In the genomic region with DNA sequence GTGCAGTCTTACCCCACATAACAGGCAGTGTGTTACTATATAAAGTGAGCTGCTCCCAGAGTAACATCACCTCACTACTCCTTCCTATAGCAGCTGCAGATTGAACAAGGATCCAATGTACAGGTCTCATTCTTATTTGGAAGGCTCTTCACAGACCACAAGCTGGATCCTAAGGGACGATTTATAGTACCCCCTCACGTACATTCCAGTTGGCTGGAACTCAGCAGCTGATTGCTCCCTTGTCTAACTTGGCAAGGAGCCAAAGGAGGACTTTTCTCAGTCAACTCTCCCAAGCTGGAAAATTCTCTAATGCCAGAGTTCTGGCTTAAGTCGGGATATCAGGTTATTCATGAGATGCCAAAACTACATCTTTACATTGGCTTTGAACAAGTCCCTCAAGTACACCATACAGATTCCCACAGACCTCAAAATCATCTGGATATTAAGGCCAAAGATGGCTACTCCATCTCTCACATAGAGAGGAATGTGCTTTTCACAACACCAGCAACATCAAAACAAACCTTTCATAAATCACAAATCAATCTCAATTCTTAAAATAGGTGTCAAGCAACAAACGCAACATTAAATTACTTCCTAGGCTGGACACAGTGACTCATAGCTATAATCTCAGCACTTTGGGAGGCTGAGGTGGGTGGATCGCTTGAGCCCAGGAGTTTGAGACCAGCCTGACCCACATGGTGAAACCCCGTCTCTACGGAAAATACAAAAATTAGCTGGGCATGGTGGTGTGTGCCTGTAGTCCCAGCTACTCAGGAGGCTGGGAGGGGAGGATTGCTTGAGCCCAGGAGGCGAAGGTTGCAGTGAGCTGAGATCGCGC, we compare ENCODE assay signal across 10 cellular contexts. TPM values are rescaled to one million over a fixed set of nuclear protein-coding genes. Genes with fewer than 3 reads are reported as not detected.
A peak's percentile ranks its signal among the peaks of the same experiment; 100 is the strongest.
DNase-seq lines count a peak whose midpoint lies in the region; ATAC-seq, FAIRE-seq and TF ChIP-seq lines count a peak whose summit lies in the region.
"Had no signal": no experiment of that assay in that cellular context is flagged by ENCODE, and none has a peak within 500 bp of the region (broad histone marks: within the 10 kb centered on the region; RNA-seq: fewer than 3 reads in every experiment).

No MANE protein-coding gene starts in this region.

- peaks cover 12% of the 10 kb centered on the region for H3K36me3 Mint-ChIP-seq in activated naive CD4-positive, alpha-beta T cell treated with anti-CD3 and anti-CD28 coated beads, Interleukin-2, amount 50 U/mL, for 24 hours
- H3K36me3 Mint-ChIP-seq in WTC11, result peaks cover 7% of the 10 kb centered on the region; the same call in 1 of the 2 replicates

- ATAC-seq in upper lobe of right lung (no peak), WTC11 (no peak)

- no peaks in the 10 kb centered on the region for H3K9me3 ChIP-seq in upper lobe of right lung
- H3K9me3 ChIP-seq: right lobe of liver had no signal

- no peak for TF ChIP-seq POLR2A in GM12892 (IDR thresholded peaks at IDR 0.05; ENCODE audit: low read depth, low read length)

- H3K9me3 Mint-ChIP-seq in activated naive CD4-positive, alpha-beta T cell treated with anti-CD3 and anti-CD28 coated beads, Interleukin-2, amount 50 U/mL, for 24 hours, result no peaks in the 10 kb centered on the region
- H3K9me3 Mint-ChIP-seq in WTC11, result no peaks in the 10 kb centered on the region

- CTCF ChIA-PET in WTC11 (lab: Charles Lee), result interaction anchor here (0.7 to 3.1 kb wide), 6 partner anchors 13 to 208 kb away, joined by 3 to 15 read pairs (median 3); no protein-coding TSS in a partner anchor

- H3K27ac ChIP-seq in upper lobe of right lung, result peak overlapping the region; percentile 33
- H3K27ac ChIP-seq: right lobe of liver had no signal

- peaks cover 31% of the 10 kb centered on the region for H3K4me1 ChIP-seq in upper lobe of right lung

- DNase-seq in activated naive CD4-positive, alpha-beta T cell (lab: John Stamatoyannopoulos, UW), result no peak
- peak; percentile 52 for DNase-seq in activated CD8-positive, alpha-beta memory T cell treated with anti-CD3 and anti-CD28 coated beads, Interleukin-2, amount 50 U/mL, for 48 hours
- DNase-seq in iris pigment epithelial cell (ENCODE audit: low read depth), result peak; percentile 66
- no peak for DNase-seq in upper lobe of right lung
- DNase-seq in WTC11 (ENCODE audit: low spot score), result no peak
- DNase-seq in GM12892 (ENCODE audit: insufficient read length), result no peak
- DNase-seq in NCI-H1436 (lab: John Stamatoyannopoulos, UW), result no peak
- DNase-seq: right lobe of liver, T1000 had no signal

- no peak for TF ChIP-seq CTCF in upper lobe of right lung (IDR thresholded peaks at IDR 0.05)
- no peak for TF ChIP-seq CTCF in WTC11 (IDR thresholded peaks at IDR 0.05)

- H3K27me3 ChIP-seq in upper lobe of right lung, result no peaks in the 10 kb centered on the region
- H3K27me3 ChIP-seq: right lobe of liver had no signal

- H3K4me3 Mint-ChIP-seq in activated naive CD4-positive, alpha-beta T cell treated with anti-CD3 and anti-CD28 coated beads, Interleukin-2, amount 50 U/mL, for 24 hours, result peak overlapping the region; percentile 73
- no peak overlapping the region for H3K4me3 Mint-ChIP-seq in WTC11

- H3K27ac Mint-ChIP-seq in activated naive CD4-positive, alpha-beta T cell treated with anti-CD3 and anti-CD28 coated beads, Interleukin-2, amount 50 U/mL, for 24 hours, result peak overlapping the region; percentile 99
- H3K27ac Mint-ChIP-seq in WTC11, result no peak overlapping the region

- no peaks in the 10 kb centered on the region for H3K27me3 Mint-ChIP-seq in activated naive CD4-positive, alpha-beta T cell treated with anti-CD3 and anti-CD28 coated beads, Interleukin-2, amount 50 U/mL, for 24 hours
- H3K27me3 Mint-ChIP-seq in WTC11 (ENCODE audit: low read depth), result no peaks in the 10 kb centered on the region

- H3K36me3 ChIP-seq in upper lobe of right lung, result peaks cover 6% of the 10 kb centered on the region
- H3K36me3 ChIP-seq: right lobe of liver had no signal

- peaks cover 84% of the 10 kb centered on the region for H3K4me1 Mint-ChIP-seq in activated naive CD4-positive, alpha-beta T cell treated with anti-CD3 and anti-CD28 coated beads, Interleukin-2, amount 50 U/mL, for 24 hours
- H3K4me1 Mint-ChIP-seq in WTC11, result no peaks in the 10 kb centered on the region

- POLR2A ChIA-PET in WTC11 (lab: Charles Lee), result no interaction called here

- no peak overlapping the region for H3K4me3 ChIP-seq in upper lobe of right lung
- H3K4me3 ChIP-seq: right lobe of liver had no signal

- FAIRE-seq in GM12892 (lab: Jason Lieb, UNC), result no peak

- intact Hi-C loops in upper lobe of right lung (cut with DNase I), result no loop called here

TF ChIP-seq in WTC11, 78 proteins besides CTCF, POLR2A, EP300 and RAD21:
- TF ChIP-seq ZNF263 (CRISPR knock-in tag; IDR thresholded peaks at IDR 0.05; ENCODE audit: low read depth) (no peak), ZNF138 (CRISPR knock-in tag; conservative IDR thresholded peaks at IDR 0.05) (no peak), ZNF317 (CRISPR knock-in tag; IDR thresholded peaks at IDR 0.05; ENCODE audit: borderline replicate concordance, low read depth) (no peak), GABPB1 (CRISPR knock-in tag; IDR thresholded peaks at IDR 0.05) (no peak)
- TF ChIP-seq, protein P1, sequence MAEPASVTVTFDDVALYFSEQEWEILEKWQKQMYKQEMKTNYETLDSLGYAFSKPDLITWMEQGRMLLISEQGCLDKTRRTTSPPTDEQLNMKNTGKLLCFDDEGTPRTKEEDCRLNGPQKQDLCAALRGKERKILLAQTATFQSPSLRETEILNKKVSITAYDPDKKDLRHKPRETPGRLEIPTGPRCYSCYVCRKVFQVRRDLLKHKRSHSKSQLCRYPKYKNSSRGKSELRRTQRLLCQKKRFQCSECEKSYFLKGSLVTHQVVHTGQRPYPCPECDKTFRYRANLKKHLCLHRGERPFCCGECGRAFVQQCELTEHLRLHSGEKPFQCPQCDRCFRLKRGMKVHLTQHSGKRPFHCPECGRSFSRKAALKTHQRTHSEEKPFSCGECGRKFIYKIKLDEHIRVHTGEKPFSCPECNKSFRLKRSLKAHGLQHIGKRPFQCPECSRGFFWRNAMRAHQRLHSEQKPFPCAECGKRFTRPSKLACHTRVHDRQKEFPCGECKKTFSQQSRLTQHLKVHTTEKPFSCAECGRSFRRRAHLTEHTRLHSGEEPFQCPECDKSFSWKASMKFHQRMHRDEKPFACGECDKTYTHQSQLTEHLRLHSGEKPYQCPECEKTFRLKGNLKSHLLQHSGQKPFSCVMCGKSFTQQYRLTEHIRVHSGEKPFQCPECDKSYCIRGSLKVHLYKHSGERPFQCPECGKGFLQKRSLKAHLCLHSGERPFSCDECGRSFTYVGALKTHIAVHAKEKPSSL (CRISPR knock-in tag; conservative IDR thresholded peaks at IDR 0.05), result no peak

RNA-seq across cellular contexts. Expression of a gene that starts 39.3 kb away (rescaled TPM):
- total RNA-seq in upper lobe of right lung, result 28.8 TPM
- total RNA-seq in WTC11 (2021), result 25.6 to 27.2 TPM (median 25.9 TPM) in 3 replicates
- 20.9 TPM for polyA plus RNA-seq in GM12892 (2012; ENCODE audit: missing spikeins)

RNA-seq across cellular contexts. Expression of a gene that starts 39.5 kb away (rescaled TPM):
- total RNA-seq in upper lobe of right lung (6.3 TPM), WTC11 (2021) (4.6 to 6.9 TPM (median 5.1 TPM) in 3 replicates)
- 11.1 TPM for polyA plus RNA-seq in GM12892 (2012; ENCODE audit: missing spikeins)

Comparison
In these comparisons a context has a peak if more than half of its experiments do, and no peak if none do; other contexts are left out.
1. DNase-seq: peak in activated CD8-positive, alpha-beta memory T cell treated with anti-CD3 and anti-CD28 coated beads, Interleukin-2, amount 50 U/mL, for 48 hours (single experiment) and iris pigment epithelial cell (single experiment); none in activated naive CD4-positive, alpha-beta T cell (0 of 4), upper lobe of right lung (single experiment), WTC11 (single experiment), GM12892 (single experiment) and NCI-H1436 (single experiment).